ENCODE assay signal across 12 cellular contexts in genomic region chr17:48241770-48242497, GRCh38.
A peak's percentile ranks its signal among the peaks of the same experiment; 100 is the strongest.
DNase-seq lines count a peak whose midpoint lies in the region; ATAC-seq, FAIRE-seq and TF ChIP-seq lines count a peak whose summit lies in the region.
"Had no signal": no experiment of that assay in that cellular context is flagged by ENCODE, and none has a peak within 500 bp of the region (broad histone marks: within the 10 kb centered on the region; RNA-seq: fewer than 3 reads in every experiment).

No MANE protein-coding gene starts in this region.

- ATAC-seq in K562 (no peak), GM19328 (IDR thresholded peaks at IDR 0.05; ENCODE audit: unreplicated experiment) (no peak)
- ATAC-seq in natural killer cell treated with Interleukin-12 subunit alpha and Interleukin-12 subunit beta and Interleukin-15 and Interleukin-18, amount 100 ng/mL, for 72 hours, result no peak
- no peak for ATAC-seq in CD8-positive, alpha-beta T cell
- ATAC-seq: WTC11 had no signal

- peak overlapping the region; percentile 74 for H3K27ac ChIP-seq in K562 (ENCODE audit: extremely low read depth, low read depth, low read length)
- no peak overlapping the region for H3K27ac ChIP-seq in CD8-positive, alpha-beta T cell (ENCODE audit: low read depth, low read length)

- H3K4me1 Mint-ChIP-seq in natural killer cell treated with Interleukin-12 subunit alpha and Interleukin-12 subunit beta and Interleukin-15 and Interleukin-18, amount 100 ng/mL, for 72 hours (ENCODE audit: low read depth in 2 of 2), result peaks cover 49 to 70% of the 10 kb centered on the region in 2 donors
- H3K4me1 Mint-ChIP-seq in CD8-positive, alpha-beta T cell (ENCODE audit: low read depth), result peaks cover 82% of the 10 kb centered on the region

- no peaks in the 10 kb centered on the region for H3K36me3 Mint-ChIP-seq in natural killer cell treated with Interleukin-12 subunit alpha and Interleukin-12 subunit beta and Interleukin-15 and Interleukin-18, amount 100 ng/mL, for 72 hours
- peaks cover 18% of the 10 kb centered on the region for H3K36me3 Mint-ChIP-seq in CD8-positive, alpha-beta T cell
- H3K36me3 Mint-ChIP-seq: WTC11 had no signal

- POLR2A ChIA-PET in K562 (lab: Yijun Ruan, JAX), result interaction anchor here (0.7 kb wide), 1 partner anchor 49 kb away, joined by 3 read pairs; no protein-coding TSS in a partner anchor
- POLR2A ChIA-PET in CD8-positive, alpha-beta T cell (lab: Charles Lee), result no interaction called here

- TF ChIP-seq RAD21 in K562 (CRISPR knock-in tag; conservative IDR thresholded peaks at IDR 0.05 in 1 of 2, IDR thresholded peaks at IDR 0.05 in 1 of 2), result no peak

- H3K4me3 ChIP-seq in Loucy (ENCODE audit: low read length, poor library complexity, severe bottlenecking) (no peak overlapping the region), K562 (no peak overlapping the region)
- no peak overlapping the region for H3K4me3 ChIP-seq in CD8-positive, alpha-beta T cell (ENCODE audit: low read depth, low read length)

- H3F3A ChIP-seq in Loucy (ENCODE audit: low read depth), result peaks cover 9% of the 10 kb centered on the region; the same call in 1 of the 2 replicates

- no peak for TF ChIP-seq CTCF in Loucy (conservative IDR thresholded peaks at IDR 0.05; ENCODE audit: low read length)
- no peak for TF ChIP-seq CTCF in K562 (IDR thresholded peaks at IDR 0.05 in 2 of 3, conservative IDR thresholded peaks at IDR 0.05 in 1 of 3; ENCODE audit: insufficient read depth in 2 of 3, low read depth in 1 of 3, low read length in 3 of 3)
- no peak for TF ChIP-seq CTCF in CD8-positive, alpha-beta T cell (IDR thresholded peaks at IDR 0.05)

- H4K20me1 ChIP-seq in Loucy (ENCODE audit: insufficient read depth, low read length, poor library complexity, severe bottlenecking) (no peaks in the 10 kb centered on the region), K562 (replicated peaks; ENCODE audit: control insufficient read depth, insufficient read depth, low read length) (no peaks in the 10 kb centered on the region)

- in situ Hi-C loops in K562 (cut with MboI), result no loop called here

- peak overlapping the region; percentile 67 to 87 for H3K27ac Mint-ChIP-seq in natural killer cell treated with Interleukin-12 subunit alpha and Interleukin-12 subunit beta and Interleukin-15 and Interleukin-18, amount 100 ng/mL, for 72 hours
- H3K27ac Mint-ChIP-seq in CD8-positive, alpha-beta T cell, result no peak overlapping the region
- H3K27ac Mint-ChIP-seq: WTC11 had no signal

- H3K79me2 ChIP-seq in Loucy (ENCODE audit: insufficient read depth, low read length) (no peaks in the 10 kb centered on the region), K562 (ENCODE audit: control insufficient read depth, insufficient read depth, low read length) (no peaks in the 10 kb centered on the region)

- no peaks in the 10 kb centered on the region for H3K9me3 Mint-ChIP-seq in natural killer cell treated with Interleukin-12 subunit alpha and Interleukin-12 subunit beta and Interleukin-15 and Interleukin-18, amount 100 ng/mL, for 72 hours
- no peaks in the 10 kb centered on the region for H3K9me3 Mint-ChIP-seq in CD8-positive, alpha-beta T cell
- H3K9me3 Mint-ChIP-seq: activated naive CD8-positive, alpha-beta T cell treated with anti-CD3 and anti-CD28 coated beads, Interleukin-2, amount 10 ng/mL, durations not matched to agents 7 days and 5 days; CD8-positive, alpha-beta memory T cell; WTC11 had no signal

- BruUV-seq in K562 (replicated peaks; lab: Mats Ljungman, UMichigan), result no TSS peak

- no peak for TF ChIP-seq POLR2A in K562 (conservative IDR thresholded peaks at IDR 0.05)

- H2AFZ ChIP-seq in Loucy (ENCODE audit: low read length) (peak overlapping the region; percentile 14; the same call in 1 of the 2 replicates), K562 (ENCODE audit: low read depth, low read length) (peak overlapping the region; percentile 88)

- H3K9ac ChIP-seq in Loucy (ENCODE audit: low read depth, low read length, poor library complexity, severe bottlenecking), result no peak overlapping the region
- H3K9ac ChIP-seq in K562 (ENCODE audit: insufficient read depth in 1 of 2, low read depth in 2 of 2, low read length in 2 of 2), result peak overlapping the region in 1 of 2 experiments; percentile 36; a peak in 1 of 4 replicates

- no peak for FAIRE-seq in K562 (lab: Jason Lieb, UNC)
- FAIRE-seq: kidney had no signal

- no peaks in the 10 kb centered on the region for H3K36me3 ChIP-seq in Loucy (ENCODE audit: insufficient read depth, low read length)
- no peaks in the 10 kb centered on the region; the same call in 2 of the 3 replicates for H3K36me3 ChIP-seq in K562 (ENCODE audit: control insufficient read depth, insufficient read depth, low read length)
- no peaks in the 10 kb centered on the region for H3K36me3 ChIP-seq in CD8-positive, alpha-beta T cell (ENCODE audit: insufficient read depth, low read length)

- no peaks in the 10 kb centered on the region for H3K9me2 ChIP-seq in Loucy (replicated peaks; ENCODE audit: low read depth, low read length)

- no peaks in the 10 kb centered on the region for H3K9me3 ChIP-seq in Loucy (ENCODE audit: insufficient read depth, low read depth, low read length)
- H3K9me3 ChIP-seq in K562 (replicated peaks; ENCODE audit: control insufficient read depth, insufficient read depth, low read depth, low read length), result no peaks in the 10 kb centered on the region
- no peaks in the 10 kb centered on the region for H3K9me3 ChIP-seq in CD8-positive, alpha-beta T cell (ENCODE audit: low read length)

- CTCF ChIA-PET in K562 (lab: Yijun Ruan, JAX; ENCODE audit: low intra/inter-chr PET ratio), result no interaction called here
- CTCF ChIA-PET in CD8-positive, alpha-beta T cell (lab: Charles Lee), result no interaction called here

- no peaks in the 10 kb centered on the region for H3K27me3 Mint-ChIP-seq in natural killer cell treated with Interleukin-12 subunit alpha and Interleukin-12 subunit beta and Interleukin-15 and Interleukin-18, amount 100 ng/mL, for 72 hours
- no peaks in the 10 kb centered on the region for H3K27me3 Mint-ChIP-seq in CD8-positive, alpha-beta T cell (ENCODE audit: low read depth)
- H3K27me3 Mint-ChIP-seq: activated naive CD8-positive, alpha-beta T cell treated with anti-CD3 and anti-CD28 coated beads, Interleukin-2, amount 10 ng/mL, durations not matched to agents 7 days and 5 days; CD8-positive, alpha-beta memory T cell had no signal

- H3K4me2 ChIP-seq in Loucy (ENCODE audit: low read depth, low read length, poor library complexity, severe bottlenecking), result peak overlapping the region; percentile 58
- H3K4me2 ChIP-seq in K562 (ENCODE audit: insufficient read depth, low read length), result no peak overlapping the region

- H3K4me1 ChIP-seq in Loucy (ENCODE audit: insufficient read depth, low read length, poor library complexity, severe bottlenecking), result peaks cover 77% of the 10 kb centered on the region
- peaks cover 12 to 79% of the 10 kb centered on the region in 2 experiments for H3K4me1 ChIP-seq in K562 (replicated peaks in 1 of 2; ENCODE audit: control insufficient read depth in 2 of 2, insufficient read depth in 2 of 2, low read length in 2 of 2)
- peaks cover 44% of the 10 kb centered on the region for H3K4me1 ChIP-seq in CD8-positive, alpha-beta T cell (ENCODE audit: insufficient read depth, low read length)

- DNase-seq in ELF-1 (ENCODE audit: low read depth, low spot score) (peak; percentile 16), K562 (ENCODE audit: extremely low read depth in 1 of 4, low spot score in 3 of 4) (no peak), HuH-7.5 (ENCODE audit: low spot score) (no peak)
- DNase-seq in natural killer cell treated with Interleukin-12 subunit alpha and Interleukin-12 subunit beta and Interleukin-15 and Interleukin-18, amount 100 ng/mL, for 72 hours (ENCODE audit: low spot score), result no peak
- no peak for DNase-seq in CD8-positive, alpha-beta T cell
- DNase-seq: CD8-positive, alpha-beta memory T cell; kidney; NCI-H1105 had no signal

- TF ChIP-seq EP300 in K562 (IDR thresholded peaks at IDR 0.05; ENCODE audit: low read length), result no peak

- no peaks in the 10 kb centered on the region for H3K27me3 ChIP-seq in Loucy (ENCODE audit: insufficient read depth, low read length, poor library complexity, severe bottlenecking)
- H3K27me3 ChIP-seq in K562 (ENCODE audit: control insufficient read depth in 2 of 2, insufficient read depth in 2 of 2, low read length in 2 of 2), result no peaks in the 10 kb centered on the region
- H3K27me3 ChIP-seq in CD8-positive, alpha-beta T cell (ENCODE audit: insufficient read depth, low read length), result no peaks in the 10 kb centered on the region

- 60% methylated on average over 7 of the region's 7 CpGs for WGBS in K562 (ENCODE audit: insufficient coverage, low coverage, missing lambda C conversion rate)

- peak overlapping the region; percentile 47 for H3K4me3 Mint-ChIP-seq in natural killer cell treated with Interleukin-12 subunit alpha and Interleukin-12 subunit beta and Interleukin-15 and Interleukin-18, amount 100 ng/mL, for 72 hours
- no peak overlapping the region for H3K4me3 Mint-ChIP-seq in CD8-positive, alpha-beta T cell
- H3K4me3 Mint-ChIP-seq: WTC11 had no signal

- intact Hi-C loops in K562 (cut with micrococcal nuclease), result no loop called here
- intact Hi-C loops in CD8-positive, alpha-beta T cell (cut with DNase I, micrococcal nuclease), result no loop called here

- H3K9me1 ChIP-seq in K562 (ENCODE audit: control insufficient read depth, insufficient read depth, low read length), result no peaks in the 10 kb centered on the region
